Comparison of ENCODE assay signal across 1 cellular context in the genomic region with DNA sequence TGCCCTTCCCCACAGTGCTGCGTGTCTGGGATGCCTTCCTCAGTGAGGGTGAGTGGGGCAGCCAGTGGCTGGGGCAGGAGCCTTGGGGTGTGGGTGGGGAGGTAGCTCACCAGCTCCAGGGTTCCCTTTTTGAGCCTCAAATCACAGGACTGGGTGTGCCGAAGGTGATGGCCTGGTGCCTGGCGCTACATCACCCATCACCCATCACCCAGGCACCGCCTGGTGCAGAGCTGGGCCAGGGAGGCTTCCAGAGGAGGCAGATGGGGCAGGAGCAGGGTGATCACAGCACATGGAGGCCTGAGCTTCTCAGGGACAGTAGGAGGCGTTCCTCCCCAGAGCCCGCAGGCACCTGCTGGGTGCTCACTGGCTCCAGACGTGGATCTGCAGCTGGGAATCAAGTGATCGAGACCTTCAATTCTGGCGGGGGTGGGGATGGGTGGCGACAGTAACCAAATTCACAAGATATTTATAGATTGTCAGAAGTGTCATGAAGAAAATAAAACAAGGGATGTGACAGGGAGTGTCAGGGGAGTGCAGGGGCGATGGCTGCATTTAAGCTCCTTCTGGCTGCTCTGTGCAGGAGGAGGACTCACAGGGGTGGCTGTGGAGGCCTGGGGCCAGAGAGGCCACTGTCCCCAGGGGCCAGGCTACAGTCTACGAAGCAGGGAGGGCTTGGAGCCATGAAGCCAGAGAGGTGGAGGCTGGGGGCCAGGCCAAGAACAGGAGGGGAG.
TF ChIP-seq lines count a peak whose summit lies in the region.

No MANE protein-coding gene starts in this region.

TF ChIP-seq in SK-N-SH, 30 proteins besides CTCF, POLR2A, EP300 and RAD21:
- TF ChIP-seq, protein P1, sequence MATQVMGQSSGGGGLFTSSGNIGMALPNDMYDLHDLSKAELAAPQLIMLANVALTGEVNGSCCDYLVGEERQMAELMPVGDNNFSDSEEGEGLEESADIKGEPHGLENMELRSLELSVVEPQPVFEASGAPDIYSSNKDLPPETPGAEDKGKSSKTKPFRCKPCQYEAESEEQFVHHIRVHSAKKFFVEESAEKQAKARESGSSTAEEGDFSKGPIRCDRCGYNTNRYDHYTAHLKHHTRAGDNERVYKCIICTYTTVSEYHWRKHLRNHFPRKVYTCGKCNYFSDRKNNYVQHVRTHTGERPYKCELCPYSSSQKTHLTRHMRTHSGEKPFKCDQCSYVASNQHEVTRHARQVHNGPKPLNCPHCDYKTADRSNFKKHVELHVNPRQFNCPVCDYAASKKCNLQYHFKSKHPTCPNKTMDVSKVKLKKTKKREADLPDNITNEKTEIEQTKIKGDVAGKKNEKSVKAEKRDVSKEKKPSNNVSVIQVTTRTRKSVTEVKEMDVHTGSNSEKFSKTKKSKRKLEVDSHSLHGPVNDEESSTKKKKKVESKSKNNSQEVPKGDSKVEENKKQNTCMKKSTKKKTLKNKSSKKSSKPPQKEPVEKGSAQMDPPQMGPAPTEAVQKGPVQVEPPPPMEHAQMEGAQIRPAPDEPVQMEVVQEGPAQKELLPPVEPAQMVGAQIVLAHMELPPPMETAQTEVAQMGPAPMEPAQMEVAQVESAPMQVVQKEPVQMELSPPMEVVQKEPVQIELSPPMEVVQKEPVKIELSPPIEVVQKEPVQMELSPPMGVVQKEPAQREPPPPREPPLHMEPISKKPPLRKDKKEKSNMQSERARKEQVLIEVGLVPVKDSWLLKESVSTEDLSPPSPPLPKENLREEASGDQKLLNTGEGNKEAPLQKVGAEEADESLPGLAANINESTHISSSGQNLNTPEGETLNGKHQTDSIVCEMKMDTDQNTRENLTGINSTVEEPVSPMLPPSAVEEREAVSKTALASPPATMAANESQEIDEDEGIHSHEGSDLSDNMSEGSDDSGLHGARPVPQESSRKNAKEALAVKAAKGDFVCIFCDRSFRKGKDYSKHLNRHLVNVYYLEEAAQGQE (IDR thresholded peaks at IDR 0.05; ENCODE audit: low read depth, low read length), result no peak
- TF ChIP-seq CHD2 (IDR thresholded peaks at IDR 0.05; ENCODE audit: low read length, partially characterized antibody), result no peak
- no peak for TF ChIP-seq SMC3 (IDR thresholded peaks at IDR 0.05; ENCODE audit: low read depth, low read length)
- no peak for TF ChIP-seq EZH2phosphoT487 (IDR thresholded peaks at IDR 0.05; ENCODE audit: borderline replicate concordance, low read depth)
